Comparison of ENCODE assay signal across 9 cellular contexts in the genomic region with DNA sequence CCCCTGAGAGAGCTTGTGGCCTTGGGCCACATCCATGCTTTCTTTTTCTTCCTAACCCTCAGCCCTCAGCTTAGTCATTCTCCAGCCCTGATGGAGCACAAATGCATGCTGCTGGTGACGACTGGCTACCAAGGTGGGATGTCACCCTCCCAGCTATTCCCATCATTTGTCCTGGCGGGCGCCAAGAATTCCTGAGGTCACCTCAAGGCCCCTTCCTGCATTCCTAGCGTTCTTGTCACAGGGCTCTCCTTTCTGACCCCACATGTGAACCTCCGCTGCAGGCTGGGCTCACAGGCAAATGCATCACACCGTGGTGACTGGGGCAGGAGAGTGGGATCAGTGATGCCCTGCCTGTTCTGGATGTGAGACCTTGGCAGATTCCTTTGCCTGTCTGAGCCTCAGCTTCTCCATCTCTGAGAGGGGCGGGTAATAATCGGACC. TPM values are rescaled to one million over a fixed set of nuclear protein-coding genes. Genes with fewer than 3 reads are reported as not detected.
DNase-seq lines count a peak whose midpoint lies in the region; ATAC-seq and TF ChIP-seq lines count a peak whose summit lies in the region.
"Had no signal": no experiment of that assay in that cellular context is flagged by ENCODE, and none has a peak within 500 bp of the region (broad histone marks: within the 10 kb centered on the region; RNA-seq: fewer than 3 reads in every experiment).

No MANE protein-coding gene starts in this region.

- H3K36me3 ChIP-seq in brain microvascular endothelial cell (replicated peaks) (no peaks in the 10 kb centered on the region), right lobe of liver (no peaks in the 10 kb centered on the region)

- H3K27ac ChIP-seq in brain microvascular endothelial cell = peak overlapping the region; percentile 89
- H3K27ac ChIP-seq in right lobe of liver = peak overlapping the region in 2 of 3 donors; percentile 78 to 94

- no peak for TF ChIP-seq CTCF in brain microvascular endothelial cell (IDR thresholded peaks at IDR 0.05; ENCODE audit: low read depth, low read length, missing control alignments)
- no peak for TF ChIP-seq CTCF in right lobe of liver (IDR thresholded peaks at IDR 0.05)

- DNase-seq in ACHN (peak; percentile 97), HPDE6-E6E7 (ENCODE audit: extremely low spot score) (peak; percentile 57), brain microvascular endothelial cell (peak; percentile 82), right lobe of liver (no peak), NCI-H2171 (lab: John Stamatoyannopoulos, UW) (no peak)
- no peak for DNase-seq in activated CD4-positive, alpha-beta T cell treated with anti-CD3 and anti-CD28 coated beads, Interleukin-2, amount 50 U/mL, for 4 hours
- DNase-seq: NCI-H2081 had no signal

- no peaks in the 10 kb centered on the region for H3K27me3 ChIP-seq in brain microvascular endothelial cell (replicated peaks)
- H3K27me3 ChIP-seq in right lobe of liver = no peaks in the 10 kb centered on the region

- H3K4me1 ChIP-seq in right lobe of liver = peaks cover 0 to 79% (median 31%) of the 10 kb centered on the region in 4 donors

- intact Hi-C loops in right lobe of liver (cut with DNase I) = loop anchor here (5.0 to 10.0 kb wide), 3 partner anchors 55 to 65 kb away; partner anchors contain the start of gene IFFO2 (in 1 of the 2)

- H3K4me3 ChIP-seq in brain microvascular endothelial cell (ENCODE audit: low read depth, low read length) (no peak overlapping the region), right lobe of liver (no peak overlapping the region)

- in situ Hi-C loops in ACHN (cut with HindIII; ENCODE audit: low pct_ligation_motif_present, low pct_unique_long_range_greater_than_20kb, low sequenced_read_pairs) (no loop called here), brain microvascular endothelial cell (cut with HindIII; ENCODE audit: low pct_ligation_motif_present, low sequenced_read_pairs) (no loop called here)

- ATAC-seq in right lobe of liver (no peak), HG03039 (IDR thresholded peaks at IDR 0.05; ENCODE audit: unreplicated experiment) (no peak), GM21825 (IDR thresholded peaks at IDR 0.05; ENCODE audit: unreplicated experiment) (no peak)

- no peaks in the 10 kb centered on the region for H3K9me3 ChIP-seq in right lobe of liver

- WGBS in right lobe of liver (ENCODE audit: insufficient coverage, low coverage, low lambda C conversion rate, missing lambda C conversion rate) = 83% methylated on average over 3 of the region's 8 CpGs

- TF ChIP-seq POLR2A in right lobe of liver (IDR thresholded peaks at IDR 0.05) = no peak

RNA-seq across cellular contexts. Expression of gene IFFO2, which starts 53.4 kb away (rescaled TPM):
- total RNA-seq in right lobe of liver = 10 to 100 TPM in 2 of 6 experiments, 1 to 10 TPM in 4; 2.9 to 12.7 (median 7.2) TPM

Comparison
In these comparisons a context has a peak if more than half of its experiments do, and no peak if none do; other contexts are left out.
1. DNase-seq: peak in ACHN (single experiment), HPDE6-E6E7 (single experiment) and brain microvascular endothelial cell (single experiment); none in right lobe of liver (0 of 3), NCI-H2171 (single experiment) and activated CD4-positive, alpha-beta T cell treated with anti-CD3 and anti-CD28 coated beads, Interleukin-2, amount 50 U/mL, for 4 hours (0 of 2).